In the genomic region with DNA sequence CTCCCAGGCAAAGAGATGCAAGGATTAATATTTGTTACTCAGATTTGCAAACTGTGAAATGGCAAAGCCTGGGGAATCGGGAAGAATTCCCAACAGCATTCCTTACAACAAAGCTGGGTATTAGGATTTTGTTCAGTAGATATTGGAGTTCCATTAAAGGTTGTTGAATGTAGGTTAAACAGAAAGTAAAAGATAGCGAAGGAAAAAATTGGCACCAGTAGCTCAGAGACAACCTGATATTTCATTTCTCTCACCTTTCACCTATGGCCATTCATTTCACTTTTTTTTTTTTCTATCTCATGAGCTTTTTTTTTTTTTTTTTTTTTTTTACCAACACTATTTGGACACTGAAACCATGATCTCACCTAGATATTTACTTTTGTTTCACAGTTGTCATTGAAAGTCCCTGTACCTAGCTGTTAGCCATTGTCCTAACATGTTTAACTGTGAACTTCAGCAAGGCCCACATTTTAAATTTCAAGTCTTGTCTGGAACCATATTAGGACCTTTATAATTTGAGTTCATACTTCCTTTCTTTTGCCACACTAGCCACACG, we compare ENCODE assay signal across 16 cellular contexts.
A peak's percentile ranks its signal among the peaks of the same experiment; 100 is the strongest.
DNase-seq lines count a peak whose midpoint lies in the region; ATAC-seq lines count a peak whose summit lies in the region.
"Had no signal": no experiment of that assay in that cellular context is flagged by ENCODE, and none has a peak within 500 bp of the region (broad histone marks: within the 10 kb centered on the region; RNA-seq: fewer than 3 reads in every experiment).

No MANE protein-coding gene starts in this region.

- H3K27ac Mint-ChIP-seq in activated T-cell treated with anti-CD3 and anti-CD28 coated beads, Interleukin-2, amount 50 U/mL, for 72 hours: no peak overlapping the region
- H3K27ac Mint-ChIP-seq: CD4-positive, CD25-positive, alpha-beta regulatory T cell; GM23338; IgD-negative memory B cell had no signal

- H3K9me3 Mint-ChIP-seq in activated T-cell treated with anti-CD3 and anti-CD28 coated beads, Interleukin-2, amount 50 U/mL, for 72 hours: peaks cover 3 to 4% of the 10 kb centered on the region in 2 donors
- H3K9me3 Mint-ChIP-seq: GM23338, H9 had no signal

- peak; percentile 63 for ATAC-seq in left lobe of liver
- ATAC-seq in activated T-cell treated with anti-CD3 and anti-CD28 coated beads, Interleukin-2, amount 50 U/mL, for 72 hours (replicated peaks in 1 of 2): no peak
- ATAC-seq: GM23338 had no signal

- no peaks in the 10 kb centered on the region for H3K4me1 Mint-ChIP-seq in activated T-cell treated with anti-CD3 and anti-CD28 coated beads, Interleukin-2, amount 50 U/mL, for 72 hours (ENCODE audit: low read depth)
- H3K4me1 Mint-ChIP-seq: CD4-positive, CD25-positive, alpha-beta regulatory T cell; GM23338 had no signal

- no peaks in the 10 kb centered on the region for H3K27me3 Mint-ChIP-seq in activated T-cell treated with anti-CD3 and anti-CD28 coated beads, Interleukin-2, amount 50 U/mL, for 72 hours (ENCODE audit: low read depth)
- H3K27me3 Mint-ChIP-seq: CD4-positive, CD25-positive, alpha-beta regulatory T cell; IgD-negative memory B cell had no signal

- H3K36me3 Mint-ChIP-seq in activated T-cell treated with anti-CD3 and anti-CD28 coated beads, Interleukin-2, amount 50 U/mL, for 72 hours (ENCODE audit: insufficient read depth in 2 of 2): no peaks in the 10 kb centered on the region
- H3K36me3 Mint-ChIP-seq: CD4-positive, CD25-positive, alpha-beta regulatory T cell; IgD-negative memory B cell had no signal

- peak; percentile 21 for DNase-seq in NCI-H2029 (lab: John Stamatoyannopoulos, UW)
- DNase-seq in NCI-H2029 treated with DMSO at 0.1 percent for 48 hours (lab: John Stamatoyannopoulos, UW): no peak
- peak; percentile 70 for DNase-seq in DMS53 treated with DMSO at 0.1 percent for 48 hours (lab: John Stamatoyannopoulos, UW; ENCODE audit: unreplicated experiment)
- peak; percentile 12 for DNase-seq in NCI-H774 (lab: John Stamatoyannopoulos, UW)
- no peak for DNase-seq in left lobe of liver (ENCODE audit: low spot score)
- no peak for DNase-seq in activated T-cell treated with anti-CD3 and anti-CD28 coated beads, Interleukin-2, amount 50 U/mL, for 72 hours
- DNase-seq in effector CD8-positive, alpha-beta T cell (lab: John Stamatoyannopoulos, UW): no peak
- DNase-seq in NCI-H2171 treated with DMSO at 0.1 percent for 48 hours (lab: John Stamatoyannopoulos, UW): no peak
- DNase-seq: 8988T; AML-193; CD4-positive, CD25-positive, alpha-beta regulatory T cell; DND-41; GDM1; H9 had no signal

- no peak overlapping the region for H3K4me3 Mint-ChIP-seq in activated T-cell treated with anti-CD3 and anti-CD28 coated beads, Interleukin-2, amount 50 U/mL, for 72 hours
- H3K4me3 Mint-ChIP-seq: CD4-positive, CD25-positive, alpha-beta regulatory T cell; GM23338; H9; IgD-negative memory B cell had no signal

Comparison
In these comparisons a context has a peak if more than half of its experiments do, and no peak if none do; other contexts are left out.
1. DNase-seq: peak in NCI-H2029 (single experiment), DMS53 treated with DMSO at 0.1 percent for 48 hours (single experiment) and NCI-H774 (single experiment); none in NCI-H2029 treated with DMSO at 0.1 percent for 48 hours (single experiment), left lobe of liver (single experiment), activated T-cell treated with anti-CD3 and anti-CD28 coated beads, Interleukin-2, amount 50 U/mL, for 72 hours (0 of 2), effector CD8-positive, alpha-beta T cell (single experiment) and NCI-H2171 treated with DMSO at 0.1 percent for 48 hours (single experiment).